Comparison of ENCODE assay signal across 8 cellular contexts in genomic region chr1:38004284-38005101, GRCh38. TPM values are rescaled to one million over a fixed set of nuclear protein-coding genes. Genes with fewer than 3 reads are reported as not detected.
DNase-seq lines count a peak whose midpoint lies in the region; ATAC-seq and TF ChIP-seq lines count a peak whose summit lies in the region.

No MANE protein-coding gene starts in this region.

- peaks cover 49% of the 10 kb centered on the region for H3K4me1 Mint-ChIP-seq in activated CD4-positive, alpha-beta T cell treated with anti-CD3 and anti-CD28 coated beads for 36 hours

- no peak for TF ChIP-seq CTCF in WI38 (IDR thresholded peaks at IDR 0.05; ENCODE audit: low read depth, low read length)
- TF ChIP-seq CTCF in fibroblast of pulmonary artery (IDR thresholded peaks at IDR 0.05; ENCODE audit: low read length, missing control alignments), result no peak

- H3K4me3 Mint-ChIP-seq in activated CD4-positive, alpha-beta T cell treated with anti-CD3 and anti-CD28 coated beads for 36 hours, result peak overlapping the region; percentile 88

- CTCF ChIA-PET in activated CD4-positive, alpha-beta T cell treated with anti-CD3 and anti-CD28 coated beads for 36 hours (lab: Charles Lee), result interaction anchor here (0.6 to 1.5 kb wide), 3 partner anchors 11 to 1261 kb away, joined by 3 to 4 read pairs (median 3); partner anchors contain the start of gene SF3A3

- H3K27ac Mint-ChIP-seq in activated CD4-positive, alpha-beta T cell treated with anti-CD3 and anti-CD28 coated beads for 36 hours, result peak overlapping the region; percentile 88

- H3K27me3 Mint-ChIP-seq in activated CD4-positive, alpha-beta T cell treated with anti-CD3 and anti-CD28 coated beads for 36 hours, result no peaks in the 10 kb centered on the region

- POLR2A ChIA-PET in activated CD4-positive, alpha-beta T cell treated with anti-CD3 and anti-CD28 coated beads for 36 hours (lab: Charles Lee), result interaction anchor here (0.6 kb wide), 1 partner anchor 407 kb away, joined by 3 read pairs; no protein-coding TSS in a partner anchor

- intact Hi-C loops in activated CD4-positive, alpha-beta T cell treated with anti-CD3 and anti-CD28 coated beads for 36 hours (cut with DNase I, micrococcal nuclease), result loop anchor here in 1 of 2 experiments (2.0 kb wide), 1 partner anchor 14 kb away; the partner anchor contains the start of gene SF3A3
- intact Hi-C loops in sciatic nerve (cut with DNase I), result no loop called here

- peaks cover 6% of the 10 kb centered on the region for H3K36me3 Mint-ChIP-seq in activated CD4-positive, alpha-beta T cell treated with anti-CD3 and anti-CD28 coated beads for 36 hours (ENCODE audit: low read depth)

- peaks cover 4% of the 10 kb centered on the region for H3K27me3 ChIP-seq in rectal smooth muscle tissue (ENCODE audit: control insufficient read depth, insufficient read depth, low read length)

- H3K9ac ChIP-seq in rectal smooth muscle tissue (ENCODE audit: low read length), result peak overlapping the region; percentile 50

- H3K36me3 ChIP-seq in rectal smooth muscle tissue (ENCODE audit: control insufficient read depth, insufficient read depth, low read length), result no peaks in the 10 kb centered on the region

- DNase-seq in activated CD4-positive, alpha-beta T cell treated with anti-CD3 and anti-CD28 coated beads for 36 hours, result no peak
- DNase-seq in activated CD4-positive, alpha-beta T cell treated with anti-CD3 and anti-CD28 coated beads for 1 hour, result no peak
- DNase-seq in fibroblast of pulmonary artery (ENCODE audit: low read depth) (no peak), ureter (ENCODE audit: low spot score) (no peak), sciatic nerve (ENCODE audit: low spot score) (no peak)

- H3K4me3 ChIP-seq in WI38 (ENCODE audit: low read depth, low read length) (peak overlapping the region; percentile 81), fibroblast of pulmonary artery (replicated peaks; ENCODE audit: low read depth, low read length) (peak overlapping the region; percentile 90), rectal smooth muscle tissue (ENCODE audit: low read length) (peak overlapping the region; percentile 66)

- peaks cover 35% of the 10 kb centered on the region for H3K4me1 ChIP-seq in rectal smooth muscle tissue (ENCODE audit: control insufficient read depth, insufficient read depth, low read length)

- ATAC-seq in activated CD4-positive, alpha-beta T cell treated with anti-CD3 and anti-CD28 coated beads for 36 hours, result no peak
- ATAC-seq in sciatic nerve (no peak), HG03521 (IDR thresholded peaks at IDR 0.05; ENCODE audit: unreplicated experiment) (no peak)

- no peaks in the 10 kb centered on the region for H3K9me3 Mint-ChIP-seq in activated CD4-positive, alpha-beta T cell treated with anti-CD3 and anti-CD28 coated beads for 36 hours (ENCODE audit: low read depth)

- peak overlapping the region; percentile 90 for H3K27ac ChIP-seq in rectal smooth muscle tissue (ENCODE audit: low read depth, low read length)

RNA-seq across cellular contexts. Expression of gene FHL3, which starts 0.8 kb away (rescaled TPM):
- total RNA-seq in activated CD4-positive, alpha-beta T cell treated with anti-CD3 and anti-CD28 coated beads for 36 hours, result 10 to 100 TPM; 21.1 to 23.8 TPM
- total RNA-seq in ureter (18.2 TPM), sciatic nerve (27.9 TPM)

RNA-seq across cellular contexts. Expression of gene UTP11, which starts 8.0 kb away (rescaled TPM):
- 10 to 100 TPM; 68.9 to 82.4 TPM for total RNA-seq in activated CD4-positive, alpha-beta T cell treated with anti-CD3 and anti-CD28 coated beads for 36 hours
- total RNA-seq in ureter (34.2 TPM), sciatic nerve (32.6 TPM)

RNA-seq across cellular contexts. Expression of gene SF3A3, which starts 14.7 kb away (rescaled TPM):
- 100 to 1,000 TPM; 131 TPM for total RNA-seq in activated CD4-positive, alpha-beta T cell treated with anti-CD3 and anti-CD28 coated beads for 36 hours
- total RNA-seq in ureter (44.0 TPM), sciatic nerve (47.9 TPM)

RNA-seq across cellular contexts. Expression of gene POU3F1, which starts 42.1 kb away (rescaled TPM):
- under 1 TPM; 0.11 to 0.26 TPM for total RNA-seq in activated CD4-positive, alpha-beta T cell treated with anti-CD3 and anti-CD28 coated beads for 36 hours
- total RNA-seq in ureter (2.8 TPM), sciatic nerve (19.1 TPM)

RNA-seq across cellular contexts. Expression of gene INPP5B, which starts 57.6 kb away (rescaled TPM):
- total RNA-seq in activated CD4-positive, alpha-beta T cell treated with anti-CD3 and anti-CD28 coated beads for 36 hours, result 10 to 100 TPM; 27.7 to 28.9 TPM
- total RNA-seq in ureter, result 38.1 TPM
- total RNA-seq in sciatic nerve, result 44.4 TPM
